Comparison of ENCODE assay signal across 1 cellular context in genomic region chr6:137873273-137873762, GRCh38.
A peak's percentile ranks its signal among the peaks of the same experiment; 100 is the strongest.
TF ChIP-seq lines count a peak whose summit lies in the region.

No MANE protein-coding gene starts in this region.

TF ChIP-seq in HepG2, 621 proteins besides CTCF, POLR2A, EP300 and RAD21 (continued from another document and continues in another):
- TF ChIP-seq ARID5B (CRISPR knock-in tag; IDR thresholded peaks at IDR 0.05) (peak; percentile 97), ZNF747 (CRISPR knock-in tag; IDR thresholded peaks at IDR 0.05; ENCODE audit: borderline replicate concordance) (0 out of 2 replicates have a peak, but pooled peaks have one; percentile 26), PCBP2 (optimal IDR thresholded peaks at IDR 0.05; ENCODE audit: low read depth, low read length, poor library complexity, severe bottlenecking) (no peak), AHDC1 (CRISPR knock-in tag; IDR thresholded peaks at IDR 0.05; ENCODE audit: borderline replicate concordance) (peak; percentile 84; the same call in 1 of the 2 replicates), ZZZ3 (CRISPR knock-in tag; IDR thresholded peaks at IDR 0.05; ENCODE audit: borderline replicate concordance) (no peak), ATF1 (CRISPR knock-in tag; IDR thresholded peaks at IDR 0.05) (peak; percentile 60; the same call in 1 of the 2 replicates), HNF1A (IDR thresholded peaks at IDR 0.05; ENCODE audit: low read depth) (peak; percentile 79), HNF1A (CRISPR knock-in tag; IDR thresholded peaks at IDR 0.05; ENCODE audit: borderline replicate concordance) (peak; percentile 53; the same call in 1 of the 2 replicates), SIX4 (CRISPR knock-in tag; IDR thresholded peaks at IDR 0.05) (peak; percentile 57; the same call in 1 of the 2 replicates), STAG1 (CRISPR knock-in tag; IDR thresholded peaks at IDR 0.05) (peak; percentile 21), ZNF503 (CRISPR knock-in tag; IDR thresholded peaks at IDR 0.05) (peak; percentile 53), CHD4 (IDR thresholded peaks at IDR 0.05; ENCODE audit: borderline replicate concordance, low read length) (peak; percentile 51; the same call in 1 of the 2 replicates), TCF7 (IDR thresholded peaks at IDR 0.05; ENCODE audit: low read depth) (peak; percentile 68), ZKSCAN8 (CRISPR knock-in tag; IDR thresholded peaks at IDR 0.05; ENCODE audit: borderline replicate concordance) (peak; percentile 84; the same call in 1 of the 2 replicates), MXD3 (CRISPR knock-in tag; IDR thresholded peaks at IDR 0.05) (no peak), FOXK1 (CRISPR knock-in tag; IDR thresholded peaks at IDR 0.05; ENCODE audit: borderline replicate concordance, low read depth) (peak; percentile 59; the same call in 1 of the 2 replicates), TEF (CRISPR knock-in tag; IDR thresholded peaks at IDR 0.05) (0 out of 2 replicates have a peak, but pooled peaks have one; percentile 37), ZNF792 (CRISPR knock-in tag; IDR thresholded peaks at IDR 0.05) (peak; percentile 51; the same call in 1 of the 2 replicates), HNF4G (IDR thresholded peaks at IDR 0.05; ENCODE audit: borderline replicate concordance, low read depth, low read length) (peak; percentile 87), HNF4G (CRISPR knock-in tag; IDR thresholded peaks at IDR 0.05; ENCODE audit: borderline replicate concordance, low read depth) (no peak), ZNF788 (CRISPR knock-in tag; IDR thresholded peaks at IDR 0.05; ENCODE audit: borderline replicate concordance) (peak; percentile 35; the same call in 1 of the 2 replicates), ZNF615 (CRISPR knock-in tag; IDR thresholded peaks at IDR 0.05; ENCODE audit: borderline replicate concordance) (no peak), ZNF746 (CRISPR knock-in tag; IDR thresholded peaks at IDR 0.05) (no peak), DRAP1 (CRISPR knock-in tag; IDR thresholded peaks at IDR 0.05) (peak; percentile 80), PATZ1 (CRISPR knock-in tag; IDR thresholded peaks at IDR 0.05) (0 out of 2 replicates have a peak, but pooled peaks have one; percentile 27), FOXA1 (IDR thresholded peaks at IDR 0.05) (no peak), FOXA1 (CRISPR knock-in tag; IDR thresholded peaks at IDR 0.05) (peak; percentile 73), ZNF382 (CRISPR knock-in tag; IDR thresholded peaks at IDR 0.05; ENCODE audit: borderline replicate concordance) (no peak), PHF5A (CRISPR knock-in tag; IDR thresholded peaks at IDR 0.05; ENCODE audit: low read depth, unreplicated experiment) (peak; percentile 37), MATR3 (CRISPR knock-in tag; IDR thresholded peaks at IDR 0.05) (no peak), HOXA9 (CRISPR knock-in tag; IDR thresholded peaks at IDR 0.05; ENCODE audit: borderline replicate concordance) (no peak), CREB1 (IDR thresholded peaks at IDR 0.05) (no peak), CREB1 (CRISPR knock-in tag; IDR thresholded peaks at IDR 0.05) (peak; percentile 45; the same call in 1 of the 2 replicates), KDM5A (IDR thresholded peaks at IDR 0.05; ENCODE audit: borderline replicate concordance, low read length) (peak; percentile 57; the same call in 1 of the 2 replicates), SPEN (CRISPR knock-in tag; IDR thresholded peaks at IDR 0.05; ENCODE audit: low read depth) (peak; percentile 47; the same call in 1 of the 2 replicates), ZNF652 (CRISPR knock-in tag; IDR thresholded peaks at IDR 0.05; ENCODE audit: borderline replicate concordance, low read depth) (no peak; the same call in 1 of the 2 replicates)
